Comparison of ENCODE assay signal across 23 cellular contexts in genomic region chr15:26661727-26662126, GRCh38.
DNase-seq lines count a peak whose midpoint lies in the region; ATAC-seq, FAIRE-seq and TF ChIP-seq lines count a peak whose summit lies in the region.
"Had no signal": no experiment of that assay in that cellular context is flagged by ENCODE, and none has a peak within 500 bp of the region (broad histone marks: within the 10 kb centered on the region; RNA-seq: fewer than 3 reads in every experiment).

No MANE protein-coding gene starts in this region.

- H3K36me3 Mint-ChIP-seq in GM23338 (ENCODE audit: low read depth) = peaks cover 12% of the 10 kb centered on the region

- no peak for TF ChIP-seq CTCF in A549 (IDR thresholded peaks at IDR 0.05)
- no peak for TF ChIP-seq CTCF in GM23338 (conservative IDR thresholded peaks at IDR 0.05; ENCODE audit: low read depth in 2 of 2)
- TF ChIP-seq CTCF in SU-DHL-6 (IDR thresholded peaks at IDR 0.05; ENCODE audit: insufficient read depth, low read length, poor library complexity, severe bottlenecking) = no peak

- POLR2A ChIA-PET in A549 (lab: Yijun Ruan, JAX) = interaction anchor here (1.2 to 1.3 kb wide), 2 partner anchors 16 to 33 kb away, joined by 3 to 7 read pairs; no protein-coding TSS in a partner anchor

- H3K9ac ChIP-seq in SU-DHL-6 (ENCODE audit: low read length) = peak overlapping the region; percentile 36
- H3K9ac ChIP-seq: KMS-11 had no signal

- H3K27me3 ChIP-seq in GM23338 (ENCODE audit: insufficient read depth) = no peaks in the 10 kb centered on the region
- H3K27me3 ChIP-seq in SU-DHL-6 (ENCODE audit: low read length) = no peaks in the 10 kb centered on the region
- H3K27me3 ChIP-seq: neutrophil had no signal

- no peak for FAIRE-seq in A549 (lab: Jason Lieb, UNC)
- FAIRE-seq: HTR-8/SVneo, small intestine had no signal

- no peaks in the 10 kb centered on the region for H3K36me3 ChIP-seq in GM23338 (ENCODE audit: insufficient read depth)
- no peaks in the 10 kb centered on the region for H3K36me3 ChIP-seq in SU-DHL-6 (ENCODE audit: low read length)
- H3K36me3 ChIP-seq: neutrophil, prostate gland had no signal

- peaks cover 7% of the 10 kb centered on the region for H3K27me3 Mint-ChIP-seq in GM23338 (ENCODE audit: insufficient read depth, low read depth, poor library complexity)

- no peaks in the 10 kb centered on the region for H3K9me3 Mint-ChIP-seq in GM23338

- H3K79me2 ChIP-seq in GM23338 (replicated peaks; ENCODE audit: insufficient read depth) (peaks cover 99% of the 10 kb centered on the region), SU-DHL-6 (ENCODE audit: insufficient read depth, low read length) (no peaks in the 10 kb centered on the region)

- peaks cover 19% of the 10 kb centered on the region for H4K20me1 ChIP-seq in GM23338 (replicated peaks; ENCODE audit: insufficient read depth)
- H4K20me1 ChIP-seq in SU-DHL-6 (ENCODE audit: low read depth, low read length) = no peaks in the 10 kb centered on the region

- TF ChIP-seq POLR2A in A549 (IDR thresholded peaks at IDR 0.05; ENCODE audit: low read length) = no peak

- no peak for DNase-seq in A549 (ENCODE audit: low read depth in 1 of 2, low spot score in 1 of 2)
- DNase-seq in GM23338 (ENCODE audit: low spot score) = no peak
- DNase-seq in inferior parietal cortex (ENCODE audit: extremely low spot score) = peak; percentile 63
- DNase-seq in activated CD4-positive, alpha-beta T cell treated with anti-CD3 and anti-CD28 coated beads, Interleukin-2, amount 50 U/mL, for 4 hours = no peak
- no peak for DNase-seq in DMS53 (lab: John Stamatoyannopoulos, UW)
- DNase-seq in NCI-H1436 (lab: John Stamatoyannopoulos, UW) = no peak
- DNase-seq: activated CD4-positive, alpha-beta T cell treated with anti-CD3 and anti-CD28 coated beads, Interleukin-2, amount 50 U/mL, for 1 hour; activated naive CD4-positive, alpha-beta T cell treated with anti-CD3 and anti-CD28 coated beads, Interleukin-2, amount 50 U/mL, for 16 hours; head of caudate nucleus; kidney glomerular epithelial cell; NCI-H1694 treated with DMSO at 0.1 percent for 48 hours; NCI-H2171; NCI-H524; small intestine; stimulated activated CD4-positive, alpha-beta T cell treated with anti-CD3 and anti-CD28 coated beads, Interleukin-1b, Interleukin-23, amount 100 ng/mL, for 48 hours; T1000 had no signal

- no peaks in the 10 kb centered on the region for H3K9me3 ChIP-seq in A549
- H3K9me3 ChIP-seq in SU-DHL-6 (ENCODE audit: insufficient read depth, low read length) = no peaks in the 10 kb centered on the region
- H3K9me3 ChIP-seq: neutrophil, prostate gland had no signal

- no peak for TF ChIP-seq EP300 in A549 (IDR thresholded peaks at IDR 0.05)

- H3K4me3 ChIP-seq in A549 = no peak overlapping the region
- H3K4me3 ChIP-seq in GM23338 = no peak overlapping the region
- H3K4me3 ChIP-seq in SU-DHL-6 (ENCODE audit: insufficient read depth, low read length, poor library complexity, severe bottlenecking) = peak overlapping the region; percentile 3
- H3K4me3 ChIP-seq: prostate gland had no signal

- H3K9me2 ChIP-seq in GM23338 (ENCODE audit: insufficient read depth) (no peaks in the 10 kb centered on the region), SU-DHL-6 (replicated peaks; ENCODE audit: insufficient read depth, low read length) (no peaks in the 10 kb centered on the region)

- ATAC-seq in A549 = peak in 1 of 2 experiments; percentile 49; a peak in 3 of 6 replicates
- ATAC-seq in GM23338 = no peak
- ATAC-seq in HG03457 (IDR thresholded peaks at IDR 0.05; ENCODE audit: unreplicated experiment) = no peak

- no peak overlapping the region for H3K4me3 Mint-ChIP-seq in GM23338
- H3K4me3 Mint-ChIP-seq: activated T-helper 1 cell treated with anti-CD3 and anti-CD28 coated beads, Interleukin-12 subunit alpha, Interleukin-12 subunit beta, Interleukin-2, Interleukin-4 antibody, amounts not matched to agents 30 ng/mL and 10 ng/mL and 1 ng/mL, durations not matched to agents 14 hours and 24 hours and 36 hours had no signal

- H3K4me1 Mint-ChIP-seq in GM23338 = peaks cover 73% of the 10 kb centered on the region

- peak overlapping the region; percentile 43; the same call in 2 of the 3 replicates for H3K4me2 ChIP-seq in A549
- no peak overlapping the region for H3K4me2 ChIP-seq in GM23338
- H3K4me2 ChIP-seq in SU-DHL-6 (ENCODE audit: low read depth, low read length, poor library complexity, severe bottlenecking) = peak overlapping the region; percentile 65
- H3K4me2 ChIP-seq: KMS-11 had no signal

- H3K27ac ChIP-seq in A549 = peak overlapping the region in 1 of 2 experiments; percentile 30; a peak in 2 of 6 replicates
- H3K27ac ChIP-seq in GM23338 (ENCODE audit: low read depth) = no peak overlapping the region
- peak overlapping the region; percentile 96 for H3K27ac ChIP-seq in SU-DHL-6 (ENCODE audit: low read depth, low read length)
- H3K27ac ChIP-seq: KMS-11, neutrophil, prostate gland had no signal

- CTCF ChIA-PET in A549 (lab: Yijun Ruan, JAX) = interaction anchor here (1.3 to 1.6 kb wide), 2 partner anchors 11 to 203 kb away, joined by 3 to 4 read pairs; no protein-coding TSS in a partner anchor

- H2AFZ ChIP-seq in GM23338 = no peak overlapping the region
- no peak overlapping the region for H2AFZ ChIP-seq in SU-DHL-6 (ENCODE audit: low read depth, low read length, severe bottlenecking)

- TF ChIP-seq RAD21 in A549 (conservative IDR thresholded peaks at IDR 0.05 in 1 of 2, IDR thresholded peaks at IDR 0.05 in 1 of 2) = no peak

- WGBS in A549 (ENCODE audit: missing lambda C conversion rate) = 39% methylated on average over 7 of the region's 7 CpGs

- H3K4me1 ChIP-seq in A549 (peaks cover 27% of the 10 kb centered on the region), GM23338 (ENCODE audit: insufficient read depth) (peaks cover 45% of the 10 kb centered on the region)
- H3K4me1 ChIP-seq: prostate gland had no signal

- H3F3A ChIP-seq in GM23338 (replicated peaks; ENCODE audit: low read depth) (0 out of 2 replicates have a peak, but pooled peaks cover 4% of the 10 kb centered on the region), SU-DHL-6 (ENCODE audit: insufficient read depth) (peaks cover 18% of the 10 kb centered on the region)

- H3K27ac Mint-ChIP-seq in GM23338 = peak overlapping the region; percentile 21; the same call in 1 of the 2 replicates
- H3K27ac Mint-ChIP-seq: activated T-helper 1 cell treated with anti-CD3 and anti-CD28 coated beads, Interleukin-12 subunit alpha, Interleukin-12 subunit beta, Interleukin-2, Interleukin-4 antibody, amounts not matched to agents 30 ng/mL and 10 ng/mL and 1 ng/mL, durations not matched to agents 14 hours and 24 hours and 36 hours had no signal

TF ChIP-seq in A549, 52 proteins besides CTCF, POLR2A, EP300 and RAD21:
- TF ChIP-seq FOSL2 (IDR thresholded peaks at IDR 0.05) = 0 out of 2 replicates have a peak, but pooled peaks have one; percentile 11
- TF ChIP-seq FOSL2 (CRISPR knock-in tag; IDR thresholded peaks at IDR 0.05) = peak; percentile 58
- TF ChIP-seq NPAS2 (CRISPR knock-in tag; IDR thresholded peaks at IDR 0.05; ENCODE audit: borderline replicate concordance) = no peak
- no peak for TF ChIP-seq EHF (CRISPR knock-in tag; IDR thresholded peaks at IDR 0.05)
- no peak for TF ChIP-seq HOXB13 (CRISPR knock-in tag; IDR thresholded peaks at IDR 0.05; ENCODE audit: low read depth)

TF ChIP-seq in GM23338, 12 proteins besides CTCF, POLR2A, EP300 and RAD21 (continues in another document):
- no peak for TF ChIP-seq EZH2phosphoT487 (IDR thresholded peaks at IDR 0.05; ENCODE audit: unreplicated experiment)
- TF ChIP-seq ETS1 (IDR thresholded peaks at IDR 0.05) = no peak
- TF ChIP-seq CREB1 (CRISPR knock-in tag; IDR thresholded peaks at IDR 0.05; ENCODE audit: low read depth) = no peak
- no peak for TF ChIP-seq ZNF114 (CRISPR knock-in tag; IDR thresholded peaks at IDR 0.05)
- TF ChIP-seq JUNB (IDR thresholded peaks at IDR 0.05; ENCODE audit: unreplicated experiment) = no peak
- no peak for TF ChIP-seq POLR2AphosphoS5 (IDR thresholded peaks at IDR 0.05; ENCODE audit: low read depth)
- no peak for TF ChIP-seq NANOG (IDR thresholded peaks at IDR 0.05; ENCODE audit: borderline replicate concordance)
